ENCODE assay signal across 16 cellular contexts in the genomic region with DNA sequence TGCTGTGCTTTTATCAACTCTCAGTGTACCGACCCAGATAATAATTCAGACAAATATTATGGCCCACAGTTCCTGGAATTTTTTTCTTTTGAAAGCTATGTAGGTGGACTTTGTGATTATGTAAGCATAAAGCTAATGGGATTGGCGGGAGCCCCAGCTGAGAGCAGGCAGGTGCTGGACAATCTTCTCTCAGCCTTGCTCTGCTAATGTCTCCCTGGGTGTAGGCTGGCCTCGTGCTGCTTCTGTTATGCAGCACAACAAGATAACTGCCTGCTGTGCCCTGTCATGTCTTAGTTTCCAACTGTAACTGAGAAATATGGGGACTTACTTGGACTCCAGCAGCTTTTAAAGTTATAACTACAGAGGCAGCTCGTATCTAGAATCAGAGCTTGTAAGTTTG.
DNase-seq lines count a peak whose midpoint lies in the region; ATAC-seq and TF ChIP-seq lines count a peak whose summit lies in the region.
"Had no signal": no experiment of that assay in that cellular context is flagged by ENCODE, and none has a peak within 500 bp of the region (broad histone marks: within the 10 kb centered on the region; RNA-seq: fewer than 3 reads in every experiment).

No MANE protein-coding gene starts in this region.

- intact Hi-C loops in left ventricle myocardium superior (cut with micrococcal nuclease), result no loop called here
- intact Hi-C loops in cardiac septum (cut with DNase I), result no loop called here
- intact Hi-C loops in left lung (cut with DNase I), result no loop called here
- intact Hi-C loops in aorta (cut with DNase I), result loop anchor here in 1 of 2 donors (5.0 to 10.0 kb wide), 2 partner anchors 44 to 571 kb away; no protein-coding TSS in a partner anchor

- H3K4me3 ChIP-seq in WERI-Rb-1 (ENCODE audit: low read depth, low read length) (no peak overlapping the region), left lung (no peak overlapping the region), aorta (ENCODE audit: low read length in 2 of 2) (no peak overlapping the region)
- H3K4me3 ChIP-seq: gastrocnemius medialis, lower lobe of right lung, psoas muscle had no signal

- TF ChIP-seq CTCF in WERI-Rb-1 (IDR thresholded peaks at IDR 0.05; ENCODE audit: low read depth, low read length), result no peak
- TF ChIP-seq CTCF in left lung (IDR thresholded peaks at IDR 0.05), result no peak

- DNase-seq in left ventricle myocardium superior (no peak), cardiac septum (ENCODE audit: low spot score) (no peak), WERI-Rb-1 (peak; percentile 11), left lung (no peak), aorta (no peak), amniotic stem cell (lab: John Stamatoyannopoulos, UW) (no peak)
- DNase-seq: activated B cell treated with CpG ODN at 0.5 μM for 24 hours; activated CD8-positive, alpha-beta memory T cell treated with anti-CD3 and anti-CD28 coated beads for 24 hours; CD8-positive, alpha-beta T cell; gastrocnemius medialis; lower lobe of right lung; naive thymus-derived CD8-positive, alpha-beta T cell; NCI-H1048; psoas muscle had no signal

- H3K4me1 ChIP-seq in left lung (peaks cover 0 to 5% of the 10 kb centered on the region in 2 donors), aorta (ENCODE audit: control insufficient read depth in 1 of 2, insufficient read depth in 2 of 2, low read length in 2 of 2) (peaks cover 11 to 18% of the 10 kb centered on the region in 2 donors)
- H3K4me1 ChIP-seq: gastrocnemius medialis, psoas muscle had no signal

- H3K9me3 ChIP-seq in WERI-Rb-1 (ENCODE audit: severe bottlenecking), result no peaks in the 10 kb centered on the region
- H3K9me3 ChIP-seq in left lung, result no peaks in the 10 kb centered on the region
- H3K9me3 ChIP-seq in aorta (ENCODE audit: control insufficient read depth, low read length), result no peaks in the 10 kb centered on the region
- H3K9me3 ChIP-seq: gastrocnemius medialis, lower lobe of right lung, psoas muscle had no signal

- ATAC-seq in left ventricle myocardium superior (peak; percentile 47), left lung (peak; percentile 65), aorta (ENCODE audit: low FRiP score) (no peak), GM18861 (IDR thresholded peaks at IDR 0.05; ENCODE audit: unreplicated experiment) (no peak), GM21447 (IDR thresholded peaks at IDR 0.05; ENCODE audit: unreplicated experiment) (no peak)
- ATAC-seq: CD8-positive, alpha-beta T cell; gastrocnemius medialis; naive thymus-derived CD8-positive, alpha-beta T cell; psoas muscle had no signal

- no peaks in the 10 kb centered on the region for H3K36me3 ChIP-seq in WERI-Rb-1
- no peaks in the 10 kb centered on the region for H3K36me3 ChIP-seq in left lung
- no peaks in the 10 kb centered on the region for H3K36me3 ChIP-seq in aorta (ENCODE audit: control insufficient read depth in 1 of 2, insufficient read depth in 2 of 2, low read length in 1 of 2)
- H3K36me3 ChIP-seq: gastrocnemius medialis, lower lobe of right lung had no signal

- WGBS in aorta, 2 donors, result 25 to 33% methylated on average over 4 of the region's 4 CpGs

- H3K27ac ChIP-seq in WERI-Rb-1 (no peak overlapping the region), left lung (no peak overlapping the region), aorta (ENCODE audit: low read depth in 1 of 2, low read length in 2 of 2) (peak overlapping the region; percentile 20 to 70)
- H3K27ac ChIP-seq: gastrocnemius medialis, lower lobe of right lung, psoas muscle had no signal

- H3K27me3 ChIP-seq in WERI-Rb-1 (ENCODE audit: insufficient read depth, low read depth, severe bottlenecking), result no peaks in the 10 kb centered on the region
- H3K27me3 ChIP-seq in left lung, result no peaks in the 10 kb centered on the region
- H3K27me3 ChIP-seq in aorta (ENCODE audit: control insufficient read depth in 1 of 2, insufficient read depth in 2 of 2, low read length in 1 of 2), result no peaks in the 10 kb centered on the region
- H3K27me3 ChIP-seq: gastrocnemius medialis had no signal

Comparison
In these comparisons a context has a peak if more than half of its experiments do, and no peak if none do; other contexts are left out.
1. ATAC-seq: peak in left ventricle myocardium superior (single experiment) and left lung (single experiment); none in aorta (single experiment), GM18861 (single experiment) and GM21447 (single experiment).
2. H3K27ac ChIP-seq: peak in aorta (2 of 2); none in WERI-Rb-1 (single experiment) and left lung (0 of 2).